17 cellular contexts compared by ENCODE assay signal in genomic region chr10:4154317-4154716, GRCh38.
"Had no signal": no experiment of that assay in that cellular context is flagged by ENCODE, and none has a peak within 500 bp of the region (broad histone marks: within the 10 kb centered on the region; RNA-seq: fewer than 3 reads in every experiment).

No MANE protein-coding gene starts in this region.

- H3K36me3 Mint-ChIP-seq: naive thymus-derived CD8-positive, alpha-beta T cell; type B pancreatic cell had no signal

- H3K27me3 Mint-ChIP-seq: activated CD4-positive, alpha-beta memory T cell treated with anti-CD3 and anti-CD28 coated beads, Interleukin-2, amount 10 ng/mL, durations not matched to agents 7 days and 5 days; naive thymus-derived CD8-positive, alpha-beta T cell; stimulated activated naive CD8-positive, alpha-beta T cell treated with anti-CD3 and anti-CD28 coated beads, Interleukin-15, Interleukin-2, amounts not matched to agents 100 ng/mL and 50 ng/mL, for 24 hours; type B pancreatic cell had no signal

- H3K9me3 ChIP-seq: ascending aorta, breast epithelium, esophagus muscularis mucosa had no signal

- H3K4me3 ChIP-seq: ascending aorta, breast epithelium, esophagus muscularis mucosa, skin epidermis had no signal

- ATAC-seq: left lobe of liver had no signal

- H3K36me3 ChIP-seq: ascending aorta, breast epithelium, esophagus muscularis mucosa had no signal

- H3K4me3 Mint-ChIP-seq: activated CD4-positive, alpha-beta memory T cell treated with anti-CD3 and anti-CD28 coated beads, Interleukin-2, amount 10 ng/mL, durations not matched to agents 7 days and 5 days; naive thymus-derived CD8-positive, alpha-beta T cell; stimulated activated naive CD8-positive, alpha-beta T cell treated with anti-CD3 and anti-CD28 coated beads, Interleukin-15, Interleukin-2, amounts not matched to agents 100 ng/mL and 50 ng/mL, for 24 hours; type B pancreatic cell had no signal

- H3K27ac ChIP-seq: ascending aorta, breast epithelium, esophagus muscularis mucosa, parathyroid adenoma, skin epidermis had no signal

- H3K27me3 ChIP-seq: ascending aorta, breast epithelium, esophagus muscularis mucosa had no signal

- H3K27ac Mint-ChIP-seq: activated CD4-positive, alpha-beta memory T cell treated with anti-CD3 and anti-CD28 coated beads, Interleukin-2, amount 10 ng/mL, durations not matched to agents 7 days and 5 days; stimulated activated naive CD8-positive, alpha-beta T cell treated with anti-CD3 and anti-CD28 coated beads, Interleukin-15, Interleukin-2, amounts not matched to agents 100 ng/mL and 50 ng/mL, for 24 hours; type B pancreatic cell had no signal

- H3K4me1 ChIP-seq: ascending aorta, breast epithelium, esophagus muscularis mucosa, parathyroid adenoma had no signal

- DNase-seq: activated CD4-positive, alpha-beta memory T cell treated with anti-CD3 and anti-CD28 coated beads, Interleukin-2, amount 10 ng/mL, durations not matched to agents 7 days and 5 days; activated CD4-positive, CD25-positive, alpha-beta regulatory T cell treated with anti-CD3 and anti-CD28 coated beads, Interleukin-2, amount 50 U/mL, for 72 hours; activated CD8-positive, alpha-beta memory T cell treated with anti-CD3 and anti-CD28 coated beads, Interleukin-2, amount 50 U/mL, for 4 hours; activated gamma-delta T cell treated with Interleukin-2 at 50 U/mL for 16 hours; activated T-cell treated with anti-CD3 and anti-CD28 coated beads, Interleukin-2, amount 50 U/mL, for 48 hours; naive thymus-derived CD8-positive, alpha-beta T cell; stimulated activated CD4-positive, alpha-beta T cell treated with anti-CD3 and anti-CD28 coated beads, Interleukin-4, amount 100 ng/mL, for 4 hours; stimulated activated CD8-positive, alpha-beta memory T cell treated with anti-CD3 and anti-CD28 coated beads, Interleukin-4, amount 100 ng/mL, for 48 hours; T-helper 9 cell had no signal

- H3K9me3 Mint-ChIP-seq: naive thymus-derived CD8-positive, alpha-beta T cell; stimulated activated naive CD8-positive, alpha-beta T cell treated with anti-CD3 and anti-CD28 coated beads, Interleukin-15, Interleukin-2, amounts not matched to agents 100 ng/mL and 50 ng/mL, for 24 hours; type B pancreatic cell had no signal
